In genomic region chr22:38569181-38569971, GRCh38 we compare ENCODE assay signal across 8 cellular contexts. TPM values are rescaled to one million over a fixed set of nuclear protein-coding genes. Genes with fewer than 3 reads are reported as not detected.
DNase-seq lines count a peak whose midpoint lies in the region; ATAC-seq and TF ChIP-seq lines count a peak whose summit lies in the region.

No MANE protein-coding gene starts in this region.

- no peak for TF ChIP-seq EP300 in sigmoid colon (IDR thresholded peaks at IDR 0.05)

- intact Hi-C loops in left ventricle myocardium superior (cut with micrococcal nuclease) = loop anchor here (10.0 kb wide), 1 partner anchor 515 kb away; the partner anchor contains the start of gene PICK1
- intact Hi-C loops in sigmoid colon (cut with DNase I) = no loop called here

- ATAC-seq in GM21737 (IDR thresholded peaks at IDR 0.05; ENCODE audit: unreplicated experiment) (peak; percentile 7), left ventricle myocardium superior (peak; percentile 8), HG03469 (IDR thresholded peaks at IDR 0.05; ENCODE audit: unreplicated experiment) (no peak), GM21619 (IDR thresholded peaks at IDR 0.05; ENCODE audit: unreplicated experiment) (no peak)
- ATAC-seq in activated CD8-positive, alpha-beta memory T cell treated with anti-CD3 and anti-CD28 coated beads, Interleukin-2, amount 10 ng/mL, durations not matched to agents 7 days and 5 days = peak; percentile 12

- TF ChIP-seq POLR2A in sigmoid colon (IDR thresholded peaks at IDR 0.05) = no peak

- peaks cover 0 to 18% (median 12%) of the 10 kb centered on the region in 4 donors for H3K4me1 ChIP-seq in sigmoid colon

- peaks cover 23% of the 10 kb centered on the region for H3K4me1 Mint-ChIP-seq in activated CD8-positive, alpha-beta memory T cell treated with anti-CD3 and anti-CD28 coated beads, Interleukin-2, amount 10 ng/mL, durations not matched to agents 7 days and 5 days

- peak overlapping the region; percentile 56 to 75 (median 68) for H3K4me3 ChIP-seq in sigmoid colon

- H3K4me3 Mint-ChIP-seq in activated CD8-positive, alpha-beta memory T cell treated with anti-CD3 and anti-CD28 coated beads, Interleukin-2, amount 10 ng/mL, durations not matched to agents 7 days and 5 days = peak overlapping the region; percentile 92

- WGBS in sigmoid colon, 2 donors = 37% methylated on average over 32 of the region's 32 CpGs

- H3K36me3 Mint-ChIP-seq in activated CD8-positive, alpha-beta memory T cell treated with anti-CD3 and anti-CD28 coated beads, Interleukin-2, amount 10 ng/mL, durations not matched to agents 7 days and 5 days = peaks cover 7% of the 10 kb centered on the region

- H3K27me3 ChIP-seq in sigmoid colon = no peaks in the 10 kb centered on the region

- H3K27ac Mint-ChIP-seq in activated CD8-positive, alpha-beta memory T cell treated with anti-CD3 and anti-CD28 coated beads, Interleukin-2, amount 10 ng/mL, durations not matched to agents 7 days and 5 days = peak overlapping the region; percentile 98

- no peaks in the 10 kb centered on the region for H3K36me3 ChIP-seq in sigmoid colon

- H3K9me3 ChIP-seq in sigmoid colon = no peaks in the 10 kb centered on the region

- H3K27me3 Mint-ChIP-seq in activated CD8-positive, alpha-beta memory T cell treated with anti-CD3 and anti-CD28 coated beads, Interleukin-2, amount 10 ng/mL, durations not matched to agents 7 days and 5 days = no peaks in the 10 kb centered on the region

- H3K9me3 Mint-ChIP-seq in activated CD8-positive, alpha-beta memory T cell treated with anti-CD3 and anti-CD28 coated beads, Interleukin-2, amount 10 ng/mL, durations not matched to agents 7 days and 5 days (ENCODE audit: low read depth) = no peaks in the 10 kb centered on the region

- DNase-seq in AG20443 (ENCODE audit: low spot score) = peak; percentile 16
- no peak for DNase-seq in activated CD8-positive, alpha-beta memory T cell treated with anti-CD3 and anti-CD28 coated beads, Interleukin-2, amount 10 ng/mL, durations not matched to agents 7 days and 5 days
- DNase-seq in left ventricle myocardium superior = peak; percentile 29
- peak; percentile 69 for DNase-seq in sigmoid colon
- DNase-seq in NCI-H446 treated with DMSO at 0.1 percent for 48 hours (lab: John Stamatoyannopoulos, UW) = no peak

- TF ChIP-seq CTCF in sigmoid colon (IDR thresholded peaks at IDR 0.05) = no peak

- H3K27ac ChIP-seq in sigmoid colon = peak overlapping the region; percentile 85 to 90 (median 88)

- CTCF ChIA-PET in activated CD8-positive, alpha-beta memory T cell treated with anti-CD3 and anti-CD28 coated beads, Interleukin-2, amount 10 ng/mL, durations not matched to agents 7 days and 5 days (lab: Charles Lee) = interaction anchor here (1.1 kb wide), 1 partner anchor 616 kb away, joined by 3 read pairs; the partner anchor contains the start of genes C22orf23 and POLR2F

RNA-seq across cellular contexts. Expression of gene DMC1, which starts 0.6 kb away (rescaled TPM):
- total RNA-seq in activated CD8-positive, alpha-beta memory T cell treated with anti-CD3 and anti-CD28 coated beads, Interleukin-2, amount 10 ng/mL, durations not matched to agents 7 days and 5 days = 10 to 100 TPM; 13.6 to 16.9 TPM
- total RNA-seq in left ventricle myocardium superior = 0.20 TPM
- 10 to 100 TPM in 1 of 4 donors, 1 to 10 TPM in 2, under 1 TPM in 1; 0.68 to 43.3 (median 3.8) TPM for total RNA-seq in sigmoid colon
- polyA plus RNA-seq in sigmoid colon = 10 to 100 TPM in 1 of 3 donors, under 1 TPM in 1, not detected in 1; 0.93 to 18.0 TPM

Comparison
In these comparisons a context has a peak if more than half of its experiments do, and no peak if none do; other contexts are left out.
1. DNase-seq: peak in AG20443 (single experiment), left ventricle myocardium superior (single experiment) and sigmoid colon (single experiment); none in activated CD8-positive, alpha-beta memory T cell treated with anti-CD3 and anti-CD28 coated beads, Interleukin-2, amount 10 ng/mL, durations not matched to agents 7 days and 5 days (single experiment) and NCI-H446 treated with DMSO at 0.1 percent for 48 hours (single experiment).
2. ATAC-seq: peak in GM21737 (single experiment), activated CD8-positive, alpha-beta memory T cell treated with anti-CD3 and anti-CD28 coated beads, Interleukin-2, amount 10 ng/mL, durations not matched to agents 7 days and 5 days (single experiment) and left ventricle myocardium superior (single experiment); none in HG03469 (single experiment) and GM21619 (single experiment).